Comparison of ENCODE assay signal across 3 cellular contexts in genomic region chr15:72275635-72276325, GRCh38. TPM values are rescaled to one million over a fixed set of nuclear protein-coding genes. Genes with fewer than 3 reads are reported as not detected.
"Had no signal": no experiment of that assay in that cellular context is flagged by ENCODE, and none has a peak within 500 bp of the region (broad histone marks: within the 10 kb centered on the region; RNA-seq: fewer than 3 reads in every experiment).

No MANE protein-coding gene starts in this region.

RNA-seq across cellular contexts. Expression of gene PARP6, which starts 3.4 kb away (rescaled TPM):
- total RNA-seq: PC-3 had no signal

RNA-seq across cellular contexts. Expression of gene CELF6, which starts 44.2 kb away (rescaled TPM):
- total RNA-seq: M059J, PC-3, SK-MEL-5 had no signal
